8 cellular contexts compared by ENCODE assay signal in the genomic region with DNA sequence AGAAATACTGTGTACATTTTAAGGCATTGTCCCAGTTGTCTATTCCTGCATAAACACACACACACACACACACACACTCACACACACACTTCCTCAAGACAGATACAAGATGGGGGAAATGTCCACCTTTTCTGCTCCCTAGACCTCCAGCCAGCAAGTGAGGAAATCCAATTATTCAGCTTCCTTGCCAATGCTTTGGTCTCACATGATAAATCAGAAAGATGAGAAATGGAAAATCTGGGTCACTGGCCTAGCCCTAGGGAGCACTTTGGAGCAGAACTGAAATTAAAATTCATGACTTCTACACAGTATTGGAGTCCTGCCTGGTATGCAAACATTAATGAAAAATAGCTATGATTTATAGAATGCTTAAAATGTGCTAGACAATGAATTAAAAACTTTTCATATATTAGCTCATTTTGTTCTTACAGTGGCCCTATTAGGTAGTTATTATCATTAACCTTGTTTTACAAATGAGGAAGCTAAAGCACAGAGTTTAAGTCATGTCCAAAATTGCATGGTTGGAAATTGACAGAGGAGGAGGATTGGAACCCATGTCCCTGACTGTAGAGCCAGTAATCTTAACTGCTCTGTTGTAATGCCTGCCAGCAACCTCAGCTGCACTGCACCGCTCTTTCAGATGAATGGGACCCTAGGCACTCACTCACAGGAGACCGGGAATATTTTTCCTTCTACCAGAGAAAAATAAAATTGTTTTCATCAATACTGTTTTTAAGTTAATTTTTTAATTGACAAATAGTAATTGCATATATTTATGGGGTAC. TPM values are rescaled to one million over a fixed set of nuclear protein-coding genes. Genes with fewer than 3 reads are reported as not detected.
DNase-seq lines count a peak whose midpoint lies in the region; ATAC-seq and TF ChIP-seq lines count a peak whose summit lies in the region.
"Not testable (repeated sequence)": the region's sequence is repeated elsewhere in the genome, so short reads cannot be mapped to it uniquely, and the experiment has no call there.

No MANE protein-coding gene starts in this region.

- not testable (repeated sequence) for TF ChIP-seq CTCF in A673 (conservative IDR thresholded peaks at IDR 0.05; ENCODE audit: low read depth, low read length); cardiac fibroblast (IDR thresholded peaks at IDR 0.05; ENCODE audit: low read depth, low read length); fibroblast of mammary gland (conservative IDR thresholded peaks at IDR 0.05; ENCODE audit: control insufficient read depth, insufficient read depth, low read depth, low read length); gastroesophageal sphincter (IDR thresholded peaks at IDR 0.05); psoas muscle (IDR thresholded peaks at IDR 0.05)

- BruUV-seq in A673 (replicated peaks; lab: Mats Ljungman, UMichigan), result not testable (repeated sequence)

- CTCF ChIA-PET in A673 (lab: Charles Lee), result not testable (repeated sequence)

- TF ChIP-seq POLR2A in gastroesophageal sphincter (IDR thresholded peaks at IDR 0.05), result not testable (repeated sequence)

- not testable (repeated sequence) for H3K27ac ChIP-seq in A673 (ENCODE audit: low read depth, low read length, poor library complexity, severe bottlenecking); gastroesophageal sphincter; psoas muscle

- not testable (repeated sequence) for H3K4me3 ChIP-seq in A673 (ENCODE audit: low read depth, low read length, poor library complexity, severe bottlenecking); cardiac fibroblast (replicated peaks in 1 of 2; ENCODE audit: low read depth in 2 of 2, low read length in 2 of 2); fibroblast of mammary gland (ENCODE audit: control insufficient read depth, low read depth, low read length); gastroesophageal sphincter; psoas muscle

- 69 to 75% methylated on average over 2 of the region's 2 CpGs for WGBS in gastroesophageal sphincter (ENCODE audit: low coverage in 1 of 2), 2 donors
- 56 to 67% (median 59%) methylated on average over 2 of the region's 2 CpGs for WGBS in psoas muscle, 3 donors

- POLR2A ChIA-PET in A673 (lab: Charles Lee; ENCODE audit: low non-redundant PET), result not testable (repeated sequence)

- not testable (repeated sequence) for H3K9me3 ChIP-seq in A673 (ENCODE audit: low read depth, low read length, poor library complexity, severe bottlenecking); gastroesophageal sphincter; psoas muscle

- not testable (repeated sequence) for H3K4me1 ChIP-seq in A673 (ENCODE audit: insufficient read depth, low read length, poor library complexity, severe bottlenecking); gastroesophageal sphincter; psoas muscle

- not testable (repeated sequence) for H3K27me3 ChIP-seq in A673 (replicated peaks; ENCODE audit: insufficient read depth, low read depth, low read length, poor library complexity); gastroesophageal sphincter; psoas muscle (ENCODE audit: insufficient read depth in 3 of 3, low read length in 2 of 3)

- not testable (repeated sequence) for TF ChIP-seq EP300 in gastroesophageal sphincter (IDR thresholded peaks at IDR 0.05)

- intact Hi-C loops in A673 (cut with micrococcal nuclease; ENCODE audit: unreplicated experiment); left cardiac atrium (cut with DNase I); psoas muscle (cut with DNase I): not testable (repeated sequence)

- H3K36me3 ChIP-seq in A673 (ENCODE audit: insufficient read depth, low read length, poor library complexity, severe bottlenecking); gastroesophageal sphincter; psoas muscle (ENCODE audit: insufficient read depth in 1 of 2, low read depth in 1 of 2): not testable (repeated sequence)

- peak; percentile 66 for DNase-seq in A673 (ENCODE audit: low spot score)
- peak; percentile 0 for DNase-seq in HCEC 1CT
- peak; percentile 3 to 22 for DNase-seq in cardiac fibroblast (ENCODE audit: low read depth in 2 of 2)
- DNase-seq in fibroblast of mammary gland (ENCODE audit: low read depth), result peak; percentile 47
- not testable (repeated sequence) for DNase-seq in left cardiac atrium
- peak in 1 of 2 donors; percentile 43 for DNase-seq in psoas muscle
- peak; percentile 36 for DNase-seq in stromal cell of bone marrow (ENCODE audit: low read depth)

- ATAC-seq in gastroesophageal sphincter (peak; percentile 67), left cardiac atrium (peak; percentile 44 to 54), psoas muscle (peak; percentile 54 to 61 (median 59))

RNA-seq across cellular contexts. Expression of gene SEC22B, which starts 41.4 kb away (rescaled TPM):
- total RNA-seq in A673 (2021) (26.2 and 32.3 TPM in 2 replicates), gastroesophageal sphincter (10 to 100 TPM; 25.4 to 38.8 (median 26.0) TPM), left cardiac atrium (10 to 100 TPM; 18.5 to 23.7 TPM), psoas muscle (10 to 100 TPM; 14.7 to 24.4 (median 24.1) TPM)
- polyA plus RNA-seq in psoas muscle, result 10 to 100 TPM; 14.2 to 26.9 (median 20.6) TPM
